ENCODE assay signal across 27 cellular contexts in the genomic region with DNA sequence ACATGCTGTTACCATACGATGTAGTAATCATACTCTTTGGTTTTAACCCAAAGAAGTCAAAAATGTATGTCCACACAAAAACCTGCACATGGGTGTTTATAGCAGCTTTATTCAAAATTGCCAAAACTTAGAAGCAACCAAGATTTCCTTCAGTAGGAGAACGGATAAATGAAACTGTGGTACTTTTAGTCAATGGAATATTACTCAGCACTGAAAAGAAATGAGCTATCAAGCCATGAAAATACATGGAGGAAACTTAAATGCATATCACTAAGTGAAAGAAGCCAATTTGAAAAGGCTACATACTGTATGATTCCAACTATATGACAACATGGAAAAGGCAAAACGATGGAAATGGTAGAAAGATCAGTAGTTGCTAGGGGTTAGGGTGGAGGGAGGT.
DNase-seq lines count a peak whose midpoint lies in the region; ATAC-seq, FAIRE-seq and TF ChIP-seq lines count a peak whose summit lies in the region.
"Had no signal": no experiment of that assay in that cellular context is flagged by ENCODE, and none has a peak within 500 bp of the region (broad histone marks: within the 10 kb centered on the region; RNA-seq: fewer than 3 reads in every experiment).

No MANE protein-coding gene starts in this region.

- dilution Hi-C loops in keratinocyte (cut with MboI; ENCODE audit: extremely low pct_ligation_motif_present, low sequenced_read_pairs): loop anchor here (25.0 kb wide), 1 partner anchor 179 kb away; no protein-coding TSS in a partner anchor

- 83% methylated on average over 3 of the region's 3 CpGs for WGBS in prostate gland

- no peaks in the 10 kb centered on the region for H4K20me1 ChIP-seq in astrocyte (ENCODE audit: insufficient read depth, low read length)
- H4K20me1 ChIP-seq in keratinocyte (ENCODE audit: control insufficient read depth, extremely low read depth, insufficient read depth, low read length): no peaks in the 10 kb centered on the region
- H4K20me1 ChIP-seq: BLaER1 had no signal

- H2AFZ ChIP-seq in astrocyte (ENCODE audit: low read depth, low read length) (peak overlapping the region; percentile 57), keratinocyte (ENCODE audit: control insufficient read depth, low read length) (no peak overlapping the region)

- H3K9me3 Mint-ChIP-seq in astrocyte (ENCODE audit: unreplicated experiment): no peaks in the 10 kb centered on the region
- H3K9me3 Mint-ChIP-seq: activated CD4-positive, alpha-beta T cell treated with anti-CD3 and anti-CD28 coated beads, Interleukin-2, amount 10 ng/mL, durations not matched to agents 24 days and 14 days; endodermal cell; natural killer cell had no signal

- H3K4me2 ChIP-seq in astrocyte (ENCODE audit: low read length) (peak overlapping the region; percentile 68), keratinocyte (ENCODE audit: control insufficient read depth, extremely low read depth, insufficient read depth, low read depth, low read length) (peak overlapping the region; percentile 82)
- H3K4me2 ChIP-seq: BLaER1 had no signal

- no peaks in the 10 kb centered on the region for H3K9me1 ChIP-seq in keratinocyte (ENCODE audit: control insufficient read depth, extremely low read depth, insufficient read depth, low read length)

- no peak overlapping the region for H3K27ac Mint-ChIP-seq in astrocyte (ENCODE audit: unreplicated experiment)
- H3K27ac Mint-ChIP-seq: activated CD4-positive, alpha-beta T cell treated with anti-CD3 and anti-CD28 coated beads, Interleukin-2, amount 10 ng/mL, durations not matched to agents 24 days and 14 days; endodermal cell; natural killer cell had no signal

- H3K36me3 Mint-ChIP-seq in astrocyte (ENCODE audit: low read depth, unreplicated experiment): no peaks in the 10 kb centered on the region
- H3K36me3 Mint-ChIP-seq: natural killer cell had no signal

- H3K36me3 ChIP-seq in astrocyte (ENCODE audit: insufficient read depth, low read length) (no peaks in the 10 kb centered on the region), keratinocyte (ENCODE audit: control insufficient read depth in 2 of 2, extremely low read depth in 1 of 2, insufficient read depth in 2 of 2, low read length in 2 of 2) (no peaks in the 10 kb centered on the region), prostate gland (no peaks in the 10 kb centered on the region), thoracic aorta (no peaks in the 10 kb centered on the region), SJCRH30 (no peaks in the 10 kb centered on the region)
- H3K36me3 ChIP-seq: BLaER1, right atrium auricular region had no signal

- H3K9me3 ChIP-seq in astrocyte (ENCODE audit: insufficient read depth, low read depth, low read length) (no peaks in the 10 kb centered on the region), keratinocyte (ENCODE audit: control insufficient read depth, low read depth, low read length) (no peaks in the 10 kb centered on the region), prostate gland (no peaks in the 10 kb centered on the region), thoracic aorta (no peaks in the 10 kb centered on the region), SJCRH30 (replicated peaks) (no peaks in the 10 kb centered on the region)
- H3K9me3 ChIP-seq: BLaER1, Caco-2, right atrium auricular region had no signal

- H3K4me1 ChIP-seq in astrocyte (ENCODE audit: insufficient read depth, low read length): peaks cover 9% of the 10 kb centered on the region
- H3K4me1 ChIP-seq in keratinocyte (ENCODE audit: control insufficient read depth, extremely low read depth, insufficient read depth, low read length): peaks cover 14% of the 10 kb centered on the region
- H3K4me1 ChIP-seq in prostate gland (replicated peaks): no peaks in the 10 kb centered on the region
- H3K4me1 ChIP-seq in thoracic aorta (ENCODE audit: control insufficient read depth in 1 of 2, low read depth in 2 of 2): peaks cover 0 to 16% of the 10 kb centered on the region in 2 donors
- H3K4me1 ChIP-seq in SJCRH30: peaks cover 12% of the 10 kb centered on the region
- H3K4me1 ChIP-seq: BLaER1, right atrium auricular region had no signal

- H3K4me3 ChIP-seq in astrocyte (ENCODE audit: insufficient read depth, low read depth, low read length) (no peak overlapping the region), keratinocyte (ENCODE audit: control insufficient read depth in 2 of 3, extremely low read depth in 1 of 3, insufficient read depth in 2 of 3, low read depth in 1 of 3, low read length in 3 of 3) (no peak overlapping the region), prostate gland (no peak overlapping the region), thoracic aorta (peak overlapping the region; percentile 60), SJCRH30 (no peak overlapping the region)
- H3K4me3 ChIP-seq: BLaER1 had no signal

- no peak for TF ChIP-seq CTCF in astrocyte (IDR thresholded peaks at IDR 0.05; ENCODE audit: insufficient read depth, low read depth, low read length)
- no peak for TF ChIP-seq CTCF in keratinocyte (optimal IDR thresholded peaks at IDR 0.05 in 1 of 3, IDR thresholded peaks at IDR 0.05 in 1 of 3, conservative IDR thresholded peaks at IDR 0.05 in 1 of 3; ENCODE audit: extremely low read depth in 1 of 3, insufficient read depth in 2 of 3, low read length in 3 of 3)
- TF ChIP-seq CTCF in prostate gland (IDR thresholded peaks at IDR 0.05): no peak
- TF ChIP-seq CTCF in thoracic aorta (IDR thresholded peaks at IDR 0.05): no peak

- FAIRE-seq in astrocyte (lab: Jason Lieb, UNC): no peak
- FAIRE-seq in keratinocyte (lab: Jason Lieb, UNC): no peak
- FAIRE-seq: GM12892 had no signal

- H3K27me3 ChIP-seq in astrocyte (ENCODE audit: insufficient read depth, low read length) (peaks cover 11% of the 10 kb centered on the region), keratinocyte (ENCODE audit: control insufficient read depth, extremely low read depth, insufficient read depth, low read length) (no peaks in the 10 kb centered on the region), prostate gland (replicated peaks; ENCODE audit: insufficient read depth) (no peaks in the 10 kb centered on the region), thoracic aorta (replicated peaks; ENCODE audit: insufficient read depth) (no peaks in the 10 kb centered on the region), SJCRH30 (no peaks in the 10 kb centered on the region)
- H3K27me3 ChIP-seq: BLaER1, right atrium auricular region had no signal

- peaks cover 12% of the 10 kb centered on the region for H3K4me1 Mint-ChIP-seq in astrocyte (ENCODE audit: low read depth, unreplicated experiment)
- H3K4me1 Mint-ChIP-seq: activated CD4-positive, alpha-beta T cell treated with anti-CD3 and anti-CD28 coated beads, Interleukin-2, amount 10 ng/mL, durations not matched to agents 24 days and 14 days; endodermal cell; natural killer cell had no signal

- ATAC-seq in thoracic aorta (ENCODE audit: insufficient number of reproducible peaks, low FRiP score, low read depth) (no peak), GM18873 (IDR thresholded peaks at IDR 0.05; ENCODE audit: low FRiP score, unreplicated experiment) (no peak)
- ATAC-seq: natural killer cell had no signal

- H3K79me2 ChIP-seq in astrocyte (ENCODE audit: insufficient read depth, low read length) (no peaks in the 10 kb centered on the region), keratinocyte (ENCODE audit: control insufficient read depth, insufficient read depth, low read length) (no peaks in the 10 kb centered on the region)

- H3K27ac ChIP-seq in astrocyte (ENCODE audit: low read depth, low read length): no peak overlapping the region
- no peak overlapping the region for H3K27ac ChIP-seq in keratinocyte (ENCODE audit: control insufficient read depth, insufficient read depth, low read length)
- H3K27ac ChIP-seq in prostate gland: peak overlapping the region; percentile 65 to 76
- H3K27ac ChIP-seq in thoracic aorta: peak overlapping the region; percentile 72 to 77
- no peak overlapping the region; the same call in 1 of the 2 replicates for H3K27ac ChIP-seq in SJCRH30
- H3K27ac ChIP-seq: BLaER1, VCaP had no signal

- intact Hi-C loops in prostate gland (cut with DNase I): no loop called here

- peaks cover 10% of the 10 kb centered on the region for H3K27me3 Mint-ChIP-seq in astrocyte (ENCODE audit: low read depth, unreplicated experiment)

- TF ChIP-seq POLR2A in prostate gland (IDR thresholded peaks at IDR 0.05): no peak

- no peak overlapping the region for H3K4me3 Mint-ChIP-seq in astrocyte (ENCODE audit: unreplicated experiment)
- H3K4me3 Mint-ChIP-seq: activated CD4-positive, alpha-beta T cell treated with anti-CD3 and anti-CD28 coated beads, Interleukin-2, amount 10 ng/mL, durations not matched to agents 24 days and 14 days; endodermal cell; natural killer cell had no signal

- DNase-seq in astrocyte (ENCODE audit: low read depth) (no peak), keratinocyte (ENCODE audit: low read depth, low spot score) (no peak), prostate gland (ENCODE audit: low spot score) (no peak), thoracic aorta (ENCODE audit: low spot score) (no peak), SJCRH30 (no peak), iPS-NIHi11 (ENCODE audit: low spot score) (no peak), NCI-H2196 treated with DMSO at 0.1 percent for 48 hours (lab: John Stamatoyannopoulos, UW; ENCODE audit: unreplicated experiment) (no peak)
- DNase-seq: activated CD4-positive, alpha-beta T cell treated with anti-CD3 and anti-CD28 coated beads, Interleukin-2, amount 10 ng/mL, durations not matched to agents 24 days and 14 days; activated naive CD4-positive, alpha-beta T cell; activated T-cell treated with anti-CD3 and anti-CD28 coated beads, Interleukin-2, amount 50 U/mL, for 48 hours; Caco-2; cortex of kidney; endodermal cell; Karpas-422; MV-4-11; natural killer cell; NCI-H1694; NCI-H2171 treated with DMSO at 0.1 percent for 48 hours; NCI-H524 treated with DMSO at 0.1 percent for 48 hours; RPMI8226; stimulated activated CD4-positive, alpha-beta T cell treated with anti-CD3 and anti-CD28 coated beads, Interleukin-4, amount 100 ng/mL, for 4 hours; stimulated activated naive CD4-positive, alpha-beta T cell treated with Interleukin-2 at 50 U/mL for 16 hours had no signal

- no peak overlapping the region for H3K9ac ChIP-seq in astrocyte (ENCODE audit: low read length)
- H3K9ac ChIP-seq in keratinocyte (ENCODE audit: control insufficient read depth, extremely low read depth, insufficient read depth, low read length): no peak overlapping the region
- H3K9ac ChIP-seq: BLaER1 had no signal

Comparison
In these comparisons a context has a peak if more than half of its experiments do, and no peak if none do; other contexts are left out.
1. H3K27ac ChIP-seq: peak in prostate gland (2 of 2) and thoracic aorta (2 of 2); none in astrocyte (single experiment), keratinocyte (single experiment) and SJCRH30 (single experiment).